In the genomic region with DNA sequence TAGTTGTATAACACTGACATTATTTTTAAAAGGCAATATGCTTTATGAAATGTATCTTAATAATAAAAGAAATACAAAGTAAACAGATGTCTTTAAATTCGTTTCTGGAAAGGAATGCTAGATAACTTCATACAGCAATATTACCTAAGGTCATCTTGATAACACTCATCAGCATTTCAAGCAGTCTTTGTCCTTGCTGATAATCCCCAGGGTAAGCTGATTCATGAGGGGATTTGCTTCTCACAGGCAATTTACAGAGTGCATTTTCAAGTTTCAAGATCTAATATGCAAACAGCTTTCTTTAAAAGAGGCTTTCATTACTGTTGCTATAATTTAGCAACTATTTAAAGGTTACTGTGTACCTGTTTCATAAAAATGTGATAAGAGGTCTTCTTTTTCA, we compare ENCODE assay signal across 10 cellular contexts.
"Had no signal": no experiment of that assay in that cellular context is flagged by ENCODE, and none has a peak within 500 bp of the region (broad histone marks: within the 10 kb centered on the region; RNA-seq: fewer than 3 reads in every experiment).

No MANE protein-coding gene starts in this region.

- H3K27me3 ChIP-seq: esophagus squamous epithelium, right lobe of liver had no signal

- H3K4me1 ChIP-seq: esophagus squamous epithelium, prostate gland, right lobe of liver had no signal

- DNase-seq: activated CD4-positive, CD25-positive, alpha-beta regulatory T cell treated with anti-CD3 and anti-CD28 coated beads, Interleukin-2, amount 50 U/mL, for 72 hours; activated naive CD4-positive, alpha-beta T cell treated with anti-CD3 and anti-CD28 coated beads for 36 hours; esophagus squamous epithelium; foreskin fibroblast; glutamatergic neuron; midbrain; right lobe of liver; stimulated activated naive CD8-positive, alpha-beta T cell treated with anti-CD3 and anti-CD28 coated beads, Interleukin-15, amount 100 ng/mL, for 72 hours had no signal

- H3K36me3 ChIP-seq: prostate gland had no signal

- H3K4me3 ChIP-seq: esophagus squamous epithelium, prostate gland, right lobe of liver had no signal

- H3K9me3 ChIP-seq: esophagus squamous epithelium, prostate gland, right lobe of liver had no signal

- FAIRE-seq: colon had no signal

- H3K27ac ChIP-seq: esophagus squamous epithelium, prostate gland, right lobe of liver had no signal
